ENCODE assay signal across 1 cellular context in the genomic region with DNA sequence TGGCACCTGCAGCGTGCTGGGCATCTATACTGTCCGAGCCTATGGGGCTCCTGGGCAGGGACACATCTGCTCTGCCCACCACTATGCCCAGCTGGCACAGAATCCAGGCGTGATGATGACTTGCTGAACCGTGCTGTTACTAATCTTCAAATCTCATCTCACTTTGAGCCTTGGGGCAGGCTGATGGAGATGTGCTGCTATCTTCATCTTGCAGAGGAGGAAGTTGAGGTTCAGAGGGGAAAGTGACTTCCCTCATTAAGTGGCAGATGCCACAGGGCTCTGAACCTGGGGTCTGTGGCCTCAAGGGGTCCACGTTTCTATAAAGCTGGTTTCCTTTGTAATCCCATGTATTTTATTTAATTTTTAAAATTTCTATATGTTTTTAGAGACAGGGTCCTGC.
TF ChIP-seq lines count a peak whose summit lies in the region.

No MANE protein-coding gene starts in this region.

TF ChIP-seq in SK-N-SH treated with all-trans-retinoic acid at 6 μM for 48 hours, 23 proteins besides CTCF, POLR2A, EP300 and RAD21 (continued from another document):
- TF ChIP-seq, protein P1, sequence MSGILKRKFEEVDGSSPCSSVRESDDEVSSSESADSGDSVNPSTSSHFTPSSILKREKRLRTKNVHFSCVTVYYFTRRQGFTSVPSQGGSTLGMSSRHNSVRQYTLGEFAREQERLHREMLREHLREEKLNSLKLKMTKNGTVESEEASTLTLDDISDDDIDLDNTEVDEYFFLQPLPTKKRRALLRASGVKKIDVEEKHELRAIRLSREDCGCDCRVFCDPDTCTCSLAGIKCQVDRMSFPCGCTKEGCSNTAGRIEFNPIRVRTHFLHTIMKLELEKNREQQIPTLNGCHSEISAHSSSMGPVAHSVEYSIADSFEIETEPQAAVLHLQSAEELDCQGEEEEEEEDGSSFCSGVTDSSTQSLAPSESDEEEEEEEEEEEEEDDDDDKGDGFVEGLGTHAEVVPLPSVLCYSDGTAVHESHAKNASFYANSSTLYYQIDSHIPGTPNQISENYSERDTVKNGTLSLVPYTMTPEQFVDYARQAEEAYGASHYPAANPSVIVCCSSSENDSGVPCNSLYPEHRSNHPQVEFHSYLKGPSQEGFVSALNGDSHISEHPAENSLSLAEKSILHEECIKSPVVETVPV (CRISPR knock-in tag; IDR thresholded peaks at IDR 0.05): no peak
- TF ChIP-seq, protein P2, sequence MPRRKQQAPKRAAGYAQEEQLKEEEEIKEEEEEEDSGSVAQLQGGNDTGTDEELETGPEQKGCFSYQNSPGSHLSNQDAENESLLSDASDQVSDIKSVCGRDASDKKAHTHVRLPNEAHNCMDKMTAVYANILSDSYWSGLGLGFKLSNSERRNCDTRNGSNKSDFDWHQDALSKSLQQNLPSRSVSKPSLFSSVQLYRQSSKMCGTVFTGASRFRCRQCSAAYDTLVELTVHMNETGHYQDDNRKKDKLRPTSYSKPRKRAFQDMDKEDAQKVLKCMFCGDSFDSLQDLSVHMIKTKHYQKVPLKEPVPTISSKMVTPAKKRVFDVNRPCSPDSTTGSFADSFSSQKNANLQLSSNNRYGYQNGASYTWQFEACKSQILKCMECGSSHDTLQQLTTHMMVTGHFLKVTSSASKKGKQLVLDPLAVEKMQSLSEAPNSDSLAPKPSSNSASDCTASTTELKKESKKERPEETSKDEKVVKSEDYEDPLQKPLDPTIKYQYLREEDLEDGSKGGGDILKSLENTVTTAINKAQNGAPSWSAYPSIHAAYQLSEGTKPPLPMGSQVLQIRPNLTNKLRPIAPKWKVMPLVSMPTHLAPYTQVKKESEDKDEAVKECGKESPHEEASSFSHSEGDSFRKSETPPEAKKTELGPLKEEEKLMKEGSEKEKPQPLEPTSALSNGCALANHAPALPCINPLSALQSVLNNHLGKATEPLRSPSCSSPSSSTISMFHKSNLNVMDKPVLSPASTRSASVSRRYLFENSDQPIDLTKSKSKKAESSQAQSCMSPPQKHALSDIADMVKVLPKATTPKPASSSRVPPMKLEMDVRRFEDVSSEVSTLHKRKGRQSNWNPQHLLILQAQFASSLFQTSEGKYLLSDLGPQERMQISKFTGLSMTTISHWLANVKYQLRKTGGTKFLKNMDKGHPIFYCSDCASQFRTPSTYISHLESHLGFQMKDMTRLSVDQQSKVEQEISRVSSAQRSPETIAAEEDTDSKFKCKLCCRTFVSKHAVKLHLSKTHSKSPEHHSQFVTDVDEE (CRISPR knock-in tag; IDR thresholded peaks at IDR 0.05): no peak
- TF ChIP-seq BACH2 (CRISPR knock-in tag; IDR thresholded peaks at IDR 0.05; ENCODE audit: borderline replicate concordance) (no peak), TOX (CRISPR knock-in tag; IDR thresholded peaks at IDR 0.05; ENCODE audit: borderline replicate concordance) (no peak), TCF4 (CRISPR knock-in tag; IDR thresholded peaks at IDR 0.05; ENCODE audit: borderline replicate concordance) (no peak), OSR1 (CRISPR knock-in tag; IDR thresholded peaks at IDR 0.05) (no peak), CSDC2 (CRISPR knock-in tag; IDR thresholded peaks at IDR 0.05) (no peak)
- TF ChIP-seq, protein P3, sequence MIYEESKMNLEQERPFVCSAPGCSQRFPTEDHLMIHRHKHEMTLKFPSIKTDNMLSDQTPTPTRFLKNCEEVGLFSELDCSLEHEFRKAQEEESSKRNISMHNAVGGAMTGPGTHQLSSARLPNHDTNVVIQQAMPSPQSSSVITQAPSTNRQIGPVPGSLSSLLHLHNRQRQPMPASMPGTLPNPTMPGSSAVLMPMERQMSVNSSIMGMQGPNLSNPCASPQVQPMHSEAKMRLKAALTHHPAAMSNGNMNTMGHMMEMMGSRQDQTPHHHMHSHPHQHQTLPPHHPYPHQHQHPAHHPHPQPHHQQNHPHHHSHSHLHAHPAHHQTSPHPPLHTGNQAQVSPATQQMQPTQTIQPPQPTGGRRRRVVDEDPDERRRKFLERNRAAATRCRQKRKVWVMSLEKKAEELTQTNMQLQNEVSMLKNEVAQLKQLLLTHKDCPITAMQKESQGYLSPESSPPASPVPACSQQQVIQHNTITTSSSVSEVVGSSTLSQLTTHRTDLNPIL (CRISPR knock-in tag; IDR thresholded peaks at IDR 0.05; ENCODE audit: low read depth): no peak
TF ChIP-seq in SK-N-SH treated with all-trans-retinoic acid at 6 μM for 48 hours: peak in this region for 0.
